10 cellular contexts compared by ENCODE assay signal in the genomic region with DNA sequence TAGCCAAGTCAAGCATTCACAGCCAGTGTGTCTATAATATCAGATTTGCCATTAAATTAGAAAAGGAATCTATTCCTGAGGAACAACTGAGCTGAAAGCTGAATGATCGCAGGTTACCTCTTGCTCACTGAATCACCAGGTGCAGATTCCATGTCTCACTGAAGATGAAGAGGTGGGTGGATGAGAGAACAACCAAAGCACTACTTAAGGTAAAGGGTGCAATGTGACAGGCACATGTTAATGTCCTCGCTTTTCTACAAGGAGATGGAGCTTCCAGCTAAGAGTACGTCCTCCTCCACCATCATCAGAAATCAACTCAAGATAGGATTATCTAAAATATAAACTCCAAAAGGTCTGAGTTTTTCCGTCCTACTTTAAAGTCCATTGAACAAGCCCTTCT. TPM values are rescaled to one million over a fixed set of nuclear protein-coding genes. Genes with fewer than 3 reads are reported as not detected.
"Had no signal": no experiment of that assay in that cellular context is flagged by ENCODE, and none has a peak within 500 bp of the region (broad histone marks: within the 10 kb centered on the region; RNA-seq: fewer than 3 reads in every experiment).

No MANE protein-coding gene starts in this region.

- H3K9ac ChIP-seq: GM23248 had no signal

- H3K27ac Mint-ChIP-seq: H9 had no signal

- H3K9me3 Mint-ChIP-seq: H9 had no signal

- DNase-seq: GM23248, H9, HCEC 1CT, IMR-90, KG1 had no signal

- H3K27ac ChIP-seq: GM23248 had no signal

- H3K4me3 Mint-ChIP-seq: H9 had no signal

- H2AFZ ChIP-seq: GM23248 had no signal

- FAIRE-seq: H1, H54, HTR-8/SVneo, K562 had no signal

- H3K4me3 ChIP-seq: GM23248, K562 had no signal

- ATAC-seq: K562 had no signal

RNA-seq across cellular contexts. Expression of a gene that starts 4.6 kb away (rescaled TPM):
- total RNA-seq: GM23248, HT-29 had no signal
- polyA plus RNA-seq: GM23248, IMR-90 had no signal
